Comparison of ENCODE assay signal across 1 cellular context in the genomic region with DNA sequence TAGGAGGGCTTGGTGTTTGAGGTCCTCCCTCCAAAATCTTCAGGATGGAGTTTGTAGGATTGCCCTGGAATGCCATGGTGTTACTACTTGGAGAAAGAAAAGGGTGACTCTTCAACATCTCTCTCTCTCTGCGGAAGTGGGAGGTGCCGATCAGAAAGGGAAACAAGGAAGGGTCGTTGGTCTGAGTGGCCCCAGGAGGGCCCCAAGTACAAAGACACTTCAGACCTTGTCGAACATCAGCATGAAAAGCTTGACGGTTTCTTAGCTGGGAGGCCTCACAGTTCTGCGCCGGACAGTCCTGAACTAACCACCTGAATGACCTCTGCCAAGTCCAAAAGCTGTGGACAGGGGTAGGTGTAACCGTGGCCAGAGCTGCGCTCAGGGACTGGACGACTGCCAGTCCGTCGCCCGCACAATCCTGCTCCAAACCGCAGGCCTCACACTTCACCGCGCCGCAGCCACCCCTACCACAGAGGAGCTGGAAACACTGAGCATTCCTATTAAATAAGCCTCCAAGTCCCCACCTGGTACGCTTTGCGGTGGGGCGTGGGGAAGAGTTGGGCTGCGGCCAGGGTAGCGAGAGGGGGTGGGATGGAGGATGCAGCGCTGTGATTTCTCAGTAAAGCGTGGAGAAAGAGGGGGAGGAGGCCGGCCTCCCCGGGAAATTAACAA.
TF ChIP-seq lines count a peak whose summit lies in the region.

No MANE protein-coding gene starts in this region.

TF ChIP-seq in SK-N-SH treated with all-trans-retinoic acid at 6 μM for 48 hours, 23 proteins besides CTCF, POLR2A, EP300 and RAD21 (continued from another document):
- no peak for TF ChIP-seq TSHZ2 (CRISPR knock-in tag; IDR thresholded peaks at IDR 0.05)
- no peak for TF ChIP-seq BACH2 (CRISPR knock-in tag; IDR thresholded peaks at IDR 0.05; ENCODE audit: borderline replicate concordance)
- TF ChIP-seq TCF4 (CRISPR knock-in tag; IDR thresholded peaks at IDR 0.05; ENCODE audit: borderline replicate concordance): no peak
